Comparison of ENCODE assay signal across 23 cellular contexts in genomic region chr1:243396424-243396823, GRCh38.
"Had no signal": no experiment of that assay in that cellular context is flagged by ENCODE, and none has a peak within 500 bp of the region (broad histone marks: within the 10 kb centered on the region; RNA-seq: fewer than 3 reads in every experiment).

No MANE protein-coding gene starts in this region.

- H3K36me3 ChIP-seq: colonic mucosa, esophagus squamous epithelium, neutrophil, pancreas, tibial artery had no signal

- H3K36me3 Mint-ChIP-seq: natural killer cell treated with Interleukin-12 subunit alpha and Interleukin-12 subunit beta and Interleukin-15 and Interleukin-18, amount 100 ng/mL, for 72 hours; type B pancreatic cell had no signal

- H3K9me3 Mint-ChIP-seq: dendritic cell treated with granulocyte-macrophage colony-stimulating factor and Interleukin-4, amounts not matched to agents 40 ng/mL and 50 ng/mL, for 4 days; mesothelial cell of epicardium; naive B cell; natural killer cell treated with Interleukin-12 subunit alpha and Interleukin-12 subunit beta and Interleukin-15 and Interleukin-18, amount 100 ng/mL, for 72 hours; neural crest cell; stimulated activated effector memory CD8-positive, alpha-beta T cell treated with anti-CD3 and anti-CD28 coated beads, Interleukin-12 subunit alpha, Interleukin-12 subunit beta, amount 100 ng/mL, for 72 hours; type B pancreatic cell had no signal

- H3K27me3 ChIP-seq: colonic mucosa, esophagus squamous epithelium, neutrophil, pancreas, testis, tibial artery had no signal

- H3K4me1 ChIP-seq: colonic mucosa, esophagus squamous epithelium, testis, tibial artery had no signal

- H3K4me1 Mint-ChIP-seq: naive B cell; stimulated activated effector memory CD8-positive, alpha-beta T cell treated with anti-CD3 and anti-CD28 coated beads, Interleukin-12 subunit alpha, Interleukin-12 subunit beta, amount 100 ng/mL, for 72 hours had no signal

- H3K27ac Mint-ChIP-seq: dendritic cell treated with granulocyte-macrophage colony-stimulating factor and Interleukin-4, amounts not matched to agents 40 ng/mL and 50 ng/mL, for 4 days; mesothelial cell of epicardium; naive B cell; natural killer cell treated with Interleukin-12 subunit alpha and Interleukin-12 subunit beta and Interleukin-15 and Interleukin-18, amount 100 ng/mL, for 72 hours; stimulated activated effector memory CD8-positive, alpha-beta T cell treated with anti-CD3 and anti-CD28 coated beads, Interleukin-12 subunit alpha, Interleukin-12 subunit beta, amount 100 ng/mL, for 72 hours; type B pancreatic cell had no signal

- ATAC-seq: mucosa of descending colon; natural killer cell treated with Interleukin-12 subunit alpha and Interleukin-12 subunit beta and Interleukin-15 and Interleukin-18, amount 100 ng/mL, for 72 hours; sciatic nerve; stimulated activated effector memory CD8-positive, alpha-beta T cell treated with anti-CD3 and anti-CD28 coated beads, Interleukin-12 subunit alpha, Interleukin-12 subunit beta, amount 100 ng/mL, for 72 hours had no signal

- H3K27me3 Mint-ChIP-seq: dendritic cell treated with granulocyte-macrophage colony-stimulating factor and Interleukin-4, amounts not matched to agents 40 ng/mL and 50 ng/mL, for 4 days; naive B cell; natural killer cell treated with Interleukin-12 subunit alpha and Interleukin-12 subunit beta and Interleukin-15 and Interleukin-18, amount 100 ng/mL, for 72 hours; type B pancreatic cell had no signal

- H3K4me3 Mint-ChIP-seq: dendritic cell treated with granulocyte-macrophage colony-stimulating factor and Interleukin-4, amounts not matched to agents 40 ng/mL and 50 ng/mL, for 4 days; mesothelial cell of epicardium; naive B cell; natural killer cell treated with Interleukin-12 subunit alpha and Interleukin-12 subunit beta and Interleukin-15 and Interleukin-18, amount 100 ng/mL, for 72 hours; neural crest cell; stimulated activated effector memory CD8-positive, alpha-beta T cell treated with anti-CD3 and anti-CD28 coated beads, Interleukin-12 subunit alpha, Interleukin-12 subunit beta, amount 100 ng/mL, for 72 hours; type B pancreatic cell had no signal

- DNase-seq: colonic mucosa; effector CD8-positive, alpha-beta T cell; esophagus squamous epithelium; foreskin melanocyte; head of caudate nucleus; kidney; mesenchymal stem cell; mucosa of descending colon; naive B cell; pancreas; stimulated activated CD4-positive, alpha-beta T cell treated with anti-CD3 and anti-CD28 coated beads, Interleukin-2, amount 100 ng/mL, for 24 hours; stimulated activated CD4-positive, alpha-beta T cell treated with anti-CD3 and anti-CD28 coated beads, Interleukin-4, amount 100 ng/mL, for 24 hours; stimulated activated naive CD4-positive, alpha-beta T cell treated with Interleukin-2 at 50 U/mL for 16 hours; testis; tibial artery had no signal

- H3K9me3 ChIP-seq: colonic mucosa, esophagus squamous epithelium, mucosa of descending colon, neutrophil, pancreas, testis, tibial artery had no signal

- H3K27ac ChIP-seq: colonic mucosa, esophagus squamous epithelium, neutrophil, testis, tibial artery had no signal

- H3K4me3 ChIP-seq: colonic mucosa, esophagus squamous epithelium, mucosa of descending colon, pancreas, testis, tibial artery had no signal
